In genomic region chr10:56318816-56319215, GRCh38 we compare ENCODE assay signal across 12 cellular contexts. TPM values are rescaled to one million over a fixed set of nuclear protein-coding genes. Genes with fewer than 3 reads are reported as not detected.
DNase-seq lines count a peak whose midpoint lies in the region; ATAC-seq and TF ChIP-seq lines count a peak whose summit lies in the region.
"Had no signal": no experiment of that assay in that cellular context is flagged by ENCODE, and none has a peak within 500 bp of the region (broad histone marks: within the 10 kb centered on the region; RNA-seq: fewer than 3 reads in every experiment).

No MANE protein-coding gene starts in this region.

- H3K4me3 Mint-ChIP-seq in mesothelial cell of epicardium: no peak overlapping the region

- H3K9me3 Mint-ChIP-seq in mesothelial cell of epicardium: peaks cover 12% of the 10 kb centered on the region

- ATAC-seq in GM18505 (IDR thresholded peaks at IDR 0.05; ENCODE audit: unreplicated experiment) (peak; percentile 3), GM19467 (IDR thresholded peaks at IDR 0.05; ENCODE audit: unreplicated experiment) (peak; percentile 7), HG02938 (IDR thresholded peaks at IDR 0.05; ENCODE audit: unreplicated experiment) (peak; percentile 33), HG03571 (IDR thresholded peaks at IDR 0.05; ENCODE audit: unreplicated experiment) (peak; percentile 22), omental fat pad (ENCODE audit: low FRiP score) (no peak)

- peaks cover 6% of the 10 kb centered on the region for H3K27me3 Mint-ChIP-seq in mesothelial cell of epicardium (ENCODE audit: low read depth)

- H3K36me3 Mint-ChIP-seq in mesothelial cell of epicardium: no peaks in the 10 kb centered on the region

- no peak overlapping the region for H3K27ac Mint-ChIP-seq in mesothelial cell of epicardium

- H3K4me1 Mint-ChIP-seq in mesothelial cell of epicardium: no peaks in the 10 kb centered on the region

- DNase-seq in LoVo (ENCODE audit: low spot score) (no peak), mesothelial cell of epicardium (ENCODE audit: low spot score in 2 of 2, unreplicated experiment in 2 of 2) (no peak), omental fat pad (ENCODE audit: low spot score) (no peak), EL (no peak)
- DNase-seq: activated CD4-positive, alpha-beta T cell treated with anti-CD3 and anti-CD28 coated beads for 48 hours; activated gamma-delta T cell treated with Interleukin-2 at 50 U/mL for 16 hours; erythroblast; hippocampal formation had no signal

- no peak for TF ChIP-seq POLR2A in GM18505 (IDR thresholded peaks at IDR 0.05; ENCODE audit: borderline replicate concordance, extremely low read depth, insufficient read depth, insufficient read length)

- no peak for TF ChIP-seq CTCF in mesothelial cell of epicardium (IDR thresholded peaks at IDR 0.05; ENCODE audit: unreplicated experiment)
- no peak for TF ChIP-seq CTCF in omental fat pad (IDR thresholded peaks at IDR 0.05)

RNA-seq across cellular contexts. Expression of gene ZWINT, which starts 42.2 kb away (rescaled TPM):
- total RNA-seq in mesothelial cell of epicardium (23.1 to 26.7 TPM (median 25.4 TPM) in 3 replicates), omental fat pad (1 to 10 TPM; 1.0 to 4.9 (median 3.9) TPM)
